Comparison of ENCODE assay signal across 16 cellular contexts in the genomic region with DNA sequence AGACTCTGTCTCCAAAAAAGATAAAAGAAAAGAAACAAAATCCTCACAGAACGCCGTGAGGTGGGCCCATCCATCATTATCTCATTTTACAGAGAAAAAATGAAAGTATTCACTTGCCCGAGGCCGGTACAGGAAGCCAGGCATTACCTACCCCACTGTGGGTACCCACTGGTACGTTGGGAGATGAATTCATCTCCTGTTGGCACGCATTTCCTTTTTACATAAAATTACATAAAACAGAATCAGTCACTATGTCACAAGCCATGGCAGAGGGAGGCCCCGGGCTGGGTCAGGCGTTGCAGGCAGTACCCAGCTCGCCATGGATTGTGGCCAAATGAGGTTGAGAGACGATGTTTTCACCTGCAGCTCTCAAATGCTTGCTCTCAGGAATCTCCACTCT.
"Had no signal": no experiment of that assay in that cellular context is flagged by ENCODE, and none has a peak within 500 bp of the region (broad histone marks: within the 10 kb centered on the region; RNA-seq: fewer than 3 reads in every experiment).

No MANE protein-coding gene starts in this region.

- H3K4me3 Mint-ChIP-seq: activated T-helper 17 cell treated with anti-CD3 and anti-CD28 coated beads, Interleukin-2, amount 50 U/mL, for 72 hours; T-helper 17 cell had no signal

- H3K9me3 ChIP-seq: pancreas, thyroid gland, uterus had no signal

- H3K27me3 ChIP-seq: brain microvascular endothelial cell, hepatocyte, pancreas, thyroid gland, uterus had no signal

- H3K4me1 Mint-ChIP-seq: activated T-helper 17 cell treated with anti-CD3 and anti-CD28 coated beads, Interleukin-2, amount 50 U/mL, for 72 hours had no signal

- H3K9me3 Mint-ChIP-seq: activated T-helper 17 cell treated with anti-CD3 and anti-CD28 coated beads, Interleukin-2, amount 50 U/mL, for 72 hours had no signal

- H3K4me3 ChIP-seq: hepatocyte, pancreas, skin epidermis, thyroid gland, uterus had no signal

- DNase-seq: activated CD4-positive, alpha-beta T cell treated with anti-CD3 and anti-CD28 coated beads, Interleukin-2, amount 50 U/mL, for 48 hours; activated CD4-positive, CD25-positive, alpha-beta regulatory T cell; activated naive CD4-positive, alpha-beta T cell treated with anti-CD3 and anti-CD28 coated beads, Interleukin-2, amount 50 U/mL, for 16 hours; amygdala; brain microvascular endothelial cell; dermis blood vessel endothelial cell; kidney; mesendoderm; pancreas; stimulated activated CD4-positive, alpha-beta T cell treated with anti-CD3 and anti-CD28 coated beads, Interleukin-4, amount 100 ng/mL, for 4 hours; T-helper 17 cell; thyroid gland; uterus had no signal

- H2AFZ ChIP-seq: hepatocyte had no signal

- H3K79me2 ChIP-seq: hepatocyte had no signal

- ATAC-seq: activated T-helper 17 cell treated with anti-CD3 and anti-CD28 coated beads, Interleukin-2, amount 50 U/mL, for 72 hours; pancreas; T-helper 17 cell had no signal

- H3K27ac Mint-ChIP-seq: activated T-helper 17 cell treated with anti-CD3 and anti-CD28 coated beads, Interleukin-2, amount 50 U/mL, for 72 hours; T-helper 17 cell had no signal

- H3K27me3 Mint-ChIP-seq: activated T-helper 17 cell treated with anti-CD3 and anti-CD28 coated beads, Interleukin-2, amount 50 U/mL, for 72 hours; T-helper 17 cell had no signal

- H3K4me1 ChIP-seq: pancreas, thyroid gland, uterus had no signal

- H3K4me2 ChIP-seq: hepatocyte had no signal

- H3K36me3 ChIP-seq: brain microvascular endothelial cell, pancreas, thyroid gland, uterus had no signal
